ENCODE assay signal across 8 cellular contexts in genomic region chr7:24574365-24574764, GRCh38. TPM values are rescaled to one million over a fixed set of nuclear protein-coding genes. Genes with fewer than 3 reads are reported as not detected.
DNase-seq lines count a peak whose midpoint lies in the region; ATAC-seq and TF ChIP-seq lines count a peak whose summit lies in the region.

No MANE protein-coding gene starts in this region.

- no peak for TF ChIP-seq POLR2A in breast epithelium (IDR thresholded peaks at IDR 0.05)

- TF ChIP-seq CTCF in AG10803 (conservative IDR thresholded peaks at IDR 0.05; ENCODE audit: low read length) (no peak; the same call in 1 of the 2 replicates), breast epithelium (IDR thresholded peaks at IDR 0.05) (no peak), GM10266 (IDR thresholded peaks at IDR 0.05; ENCODE audit: control insufficient read depth, insufficient read depth, low read depth, missing control alignments) (no peak)

- intact Hi-C loops in breast epithelium (cut with DNase I; ENCODE audit: low total_unique reads): no loop called here

- H3K9me3 ChIP-seq in HUES48 (ENCODE audit: control insufficient read depth, insufficient read depth, low read length): no peaks in the 10 kb centered on the region
- H3K9me3 ChIP-seq in breast epithelium: no peaks in the 10 kb centered on the region
- H3K9me3 ChIP-seq in mucosa of stomach (ENCODE audit: control insufficient read depth, low read length): no peaks in the 10 kb centered on the region

- H3K27ac ChIP-seq in HUES48 (ENCODE audit: low read depth, low read length) (peak overlapping the region; percentile 84), breast epithelium (peak overlapping the region; percentile 58 to 76)

- H3K9ac ChIP-seq in HUES48 (ENCODE audit: low read depth, low read length) (peak overlapping the region; percentile 31), mucosa of stomach (ENCODE audit: low read length) (peak overlapping the region; percentile 49)

- ATAC-seq in HG03196 (IDR thresholded peaks at IDR 0.05; ENCODE audit: unreplicated experiment) (no peak), HG03108 (IDR thresholded peaks at IDR 0.05; ENCODE audit: unreplicated experiment) (no peak)

- H3K4me3 ChIP-seq in AG10803 (ENCODE audit: low read length) (peak overlapping the region; percentile 83), HUES48 (ENCODE audit: low read depth, low read length) (peak overlapping the region; percentile 76), breast epithelium (peak overlapping the region; percentile 72 to 80 (median 76)), mucosa of stomach (ENCODE audit: low read length) (peak overlapping the region; percentile 32)

- DNase-seq in AG10803 (ENCODE audit: low read depth): peak; percentile 11
- DNase-seq in breast epithelium (ENCODE audit: low spot score in 2 of 2): no peak
- DNase-seq in D341Med (ENCODE audit: low spot score): no peak
- DNase-seq in GM10266 (ENCODE audit: extremely low spot score): no peak

- H3K4me1 ChIP-seq in HUES48 (ENCODE audit: control insufficient read depth, insufficient read depth, low read length) (peaks cover 62% of the 10 kb centered on the region), breast epithelium (no peaks in the 10 kb centered on the region), mucosa of stomach (ENCODE audit: control insufficient read depth, insufficient read depth, low read length) (no peaks in the 10 kb centered on the region)

- H3K27me3 ChIP-seq in HUES48 (ENCODE audit: control insufficient read depth, insufficient read depth, low read length) (peaks cover 12% of the 10 kb centered on the region), breast epithelium (no peaks in the 10 kb centered on the region), mucosa of stomach (ENCODE audit: control insufficient read depth, insufficient read depth, low read length) (peaks cover 33% of the 10 kb centered on the region)

- H3K36me3 ChIP-seq in HUES48 (ENCODE audit: control insufficient read depth, insufficient read depth, low read length) (no peaks in the 10 kb centered on the region), breast epithelium (no peaks in the 10 kb centered on the region), mucosa of stomach (ENCODE audit: control insufficient read depth, insufficient read depth, low read length) (no peaks in the 10 kb centered on the region)

RNA-seq across cellular contexts. Expression of gene PALS2, which starts 1.1 kb away (rescaled TPM):
- 10 to 100 TPM; 17.8 to 32.6 (median 29.2) TPM for total RNA-seq in breast epithelium

Comparison
In these comparisons a context has a peak if more than half of its experiments do, and no peak if none do; other contexts are left out.
1. H3K4me3 ChIP-seq: peak in every context shown above with its lines; median percentile 83 in AG10803; 76 in HUES48; 76 in breast epithelium; 32 in mucosa of stomach.